Comparison of ENCODE assay signal across 8 cellular contexts in genomic region chr13:21176195-21176981, GRCh38. TPM values are rescaled to one million over a fixed set of nuclear protein-coding genes. Genes with fewer than 3 reads are reported as not detected.
DNase-seq lines count a peak whose midpoint lies in the region; ATAC-seq and TF ChIP-seq lines count a peak whose summit lies in the region.

MRPL57 (plus strand) TSS chr13:21176658; CDS start chr13:21176917, 259 bp downstream.
SKA3 (minus strand) TSS chr13:21176552; CDS start chr13:21176477, 75 bp downstream.

- DNase-seq in ELR (ENCODE audit: low read depth) (peak; percentile 94), H4 (ENCODE audit: low spot score) (peak; percentile 81), LoVo (ENCODE audit: low spot score) (peak; percentile 94), fibroblast of the aortic adventitia (ENCODE audit: low read depth) (peak; percentile 91), nephron progenitor cell (peak; percentile 93)
- peak; percentile 91 for DNase-seq in activated effector memory CD4-positive, alpha-beta T cell treated with Interleukin-2 at 50 U/mL for 16 hours
- peak; percentile 95 to 97 for DNase-seq in stimulated activated naive CD8-positive, alpha-beta T cell treated with anti-CD3 and anti-CD28 coated beads, Interleukin-15, amount 100 ng/mL, for 72 hours

- peaks cover 9% of the 10 kb centered on the region for H3K9me3 Mint-ChIP-seq in nephron progenitor cell
- no peaks in the 10 kb centered on the region for H3K9me3 Mint-ChIP-seq in stimulated activated naive CD8-positive, alpha-beta T cell treated with anti-CD3 and anti-CD28 coated beads, Interleukin-15, amount 100 ng/mL, for 72 hours

- H3K27ac Mint-ChIP-seq in nephron progenitor cell = peak within 1 kb of the TSS; percentile 98
- H3K27ac Mint-ChIP-seq in stimulated activated naive CD8-positive, alpha-beta T cell treated with anti-CD3 and anti-CD28 coated beads, Interleukin-15, amount 100 ng/mL, for 72 hours = peak within 1 kb of the TSS; percentile 97 to 99

- H3K27me3 Mint-ChIP-seq in nephron progenitor cell (ENCODE audit: low read depth, poor library complexity) = no peaks in the 10 kb centered on the region
- no peaks in the 10 kb centered on the region for H3K27me3 Mint-ChIP-seq in stimulated activated naive CD8-positive, alpha-beta T cell treated with anti-CD3 and anti-CD28 coated beads, Interleukin-15, amount 100 ng/mL, for 72 hours

- TF ChIP-seq CTCF in fibroblast of the aortic adventitia (IDR thresholded peaks at IDR 0.05; ENCODE audit: insufficient read depth, low read length) = no peak
- TF ChIP-seq CTCF in nephron progenitor cell (IDR thresholded peaks at IDR 0.05) = no peak

- peak within 1 kb of the TSS; percentile 94 for H3K4me3 ChIP-seq in fibroblast of the aortic adventitia (ENCODE audit: low read depth, low read length)

- peak within 1 kb of the TSS; percentile 97 for H3K4me3 Mint-ChIP-seq in nephron progenitor cell
- H3K4me3 Mint-ChIP-seq in stimulated activated naive CD8-positive, alpha-beta T cell treated with anti-CD3 and anti-CD28 coated beads, Interleukin-15, amount 100 ng/mL, for 72 hours = peak within 1 kb of the TSS; percentile 99 to 100

- peaks cover 20% of the 10 kb centered on the region for H3K4me1 Mint-ChIP-seq in nephron progenitor cell
- H3K4me1 Mint-ChIP-seq in stimulated activated naive CD8-positive, alpha-beta T cell treated with anti-CD3 and anti-CD28 coated beads, Interleukin-15, amount 100 ng/mL, for 72 hours = peaks cover 28% of the 10 kb centered on the region

- peak; percentile 94 for TF ChIP-seq POLR2A in Raji (IDR thresholded peaks at IDR 0.05; ENCODE audit: insufficient read depth, low read depth, low read length)

- peak; percentile 98 for ATAC-seq in stimulated activated naive CD8-positive, alpha-beta T cell treated with anti-CD3 and anti-CD28 coated beads, Interleukin-15, amount 100 ng/mL, for 72 hours

- H3K36me3 Mint-ChIP-seq in nephron progenitor cell (ENCODE audit: low read depth) = peaks cover 45% of the 10 kb centered on the region

RNA-seq across cellular contexts. Expression of gene MRPL57, which starts in this region (rescaled TPM):
- total RNA-seq in H4 (2014; rRNA removed; shearing (Covaris generic)) = 24.3 and 28.0 TPM in 2 replicates
- total RNA-seq in fibroblast of the aortic adventitia (ENCODE audit: low replicate concordance) = 4.5 and 14.6 TPM in 2 replicates

RNA-seq across cellular contexts. Expression of gene SKA3, which starts in this region (rescaled TPM):
- 15.9 and 24.5 TPM in 2 replicates for total RNA-seq in H4 (2014; rRNA removed; shearing (Covaris generic))
- 24.0 and 69.3 TPM in 2 replicates for total RNA-seq in fibroblast of the aortic adventitia (ENCODE audit: low replicate concordance)

Comparison
In these comparisons a context has a peak if more than half of its experiments do, and no peak if none do; other contexts are left out.
1. Peak in every context shown above with its lines: DNase-seq, ATAC-seq and H3K4me3 ChIP-seq.